9 cellular contexts compared by ENCODE assay signal in the genomic region with DNA sequence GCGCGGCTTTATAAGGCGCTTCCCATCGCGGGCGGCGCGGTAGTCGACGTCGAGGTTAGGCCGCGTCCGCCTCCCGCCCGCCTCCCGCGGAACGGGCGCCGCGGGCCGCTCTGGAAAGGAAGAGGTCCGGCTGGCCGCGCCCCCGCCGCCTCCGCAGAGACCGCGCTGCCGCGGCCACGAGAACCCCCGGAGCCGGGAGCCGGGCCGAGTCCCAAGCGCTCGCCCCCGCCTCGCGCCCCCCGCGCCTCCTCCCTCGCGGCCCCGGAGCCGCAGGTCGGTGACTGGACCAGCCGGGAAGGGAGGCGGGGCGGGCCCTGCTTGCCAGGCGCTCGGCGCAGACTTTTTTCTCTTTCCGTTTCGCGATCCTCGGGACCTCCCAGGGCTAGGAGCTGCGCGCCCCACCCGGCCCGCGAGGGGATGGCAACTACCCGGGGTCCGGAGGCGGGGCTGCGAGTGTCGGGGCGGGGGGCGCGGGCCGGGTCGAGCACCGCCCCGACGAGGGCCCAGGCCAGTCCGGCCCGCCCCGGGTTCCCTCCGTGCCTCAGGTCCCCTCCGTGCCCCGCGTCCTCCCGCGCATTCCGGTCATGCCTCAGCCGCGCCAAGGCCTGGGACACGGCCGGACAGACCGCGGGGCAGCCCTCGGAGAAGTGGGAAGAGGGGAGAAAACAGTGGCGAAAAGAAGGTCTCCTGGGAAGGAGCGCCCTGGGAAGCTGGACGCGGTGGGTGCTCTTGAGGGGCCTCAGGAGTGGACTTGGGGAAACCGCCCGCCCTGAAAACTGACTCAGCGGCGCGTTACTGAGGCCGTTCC. TPM values are rescaled to one million over a fixed set of nuclear protein-coding genes. Genes with fewer than 3 reads are reported as not detected.
DNase-seq lines count a peak whose midpoint lies in the region; ATAC-seq, FAIRE-seq and TF ChIP-seq lines count a peak whose summit lies in the region.
"Had no signal": no experiment of that assay in that cellular context is flagged by ENCODE, and none has a peak within 500 bp of the region (broad histone marks: within the 10 kb centered on the region; RNA-seq: fewer than 3 reads in every experiment).

No MANE protein-coding gene starts in this region.

- TF ChIP-seq POLR2A in transverse colon (IDR thresholded peaks at IDR 0.05): peak; percentile 31

- intact Hi-C loops in Right ventricle myocardium superior (cut with DNase I) (loop anchor here (5.0 kb wide), 1 partner anchor 75 kb away; no protein-coding TSS in a partner anchor), pancreas (cut with DNase I) (no loop called here), transverse colon (cut with DNase I; ENCODE audit: low total_unique reads) (no loop called here)

- peaks cover 64% of the 10 kb centered on the region for H3K27me3 Mint-ChIP-seq in CD4-positive, CD25-positive, alpha-beta regulatory T cell
- peaks cover 40% of the 10 kb centered on the region for H3K27me3 Mint-ChIP-seq in activated naive CD8-positive, alpha-beta T cell treated with anti-CD3 and anti-CD28 coated beads, Interleukin-2, amount 50 U/mL, for 24 hours

- in situ Hi-C loops in transverse colon (cut with MboI; ENCODE audit: low pct_ligation_motif_present in 1 of 4, low pct_unique_long_range_greater_than_20kb in 1 of 4, low sequenced_read_pairs in 3 of 4): no loop called here

- H3K27me3 ChIP-seq in CD4-positive, CD25-positive, alpha-beta regulatory T cell (ENCODE audit: control insufficient read depth, insufficient read depth, low read length): peaks cover 11% of the 10 kb centered on the region
- H3K27me3 ChIP-seq in pancreas (no peaks in the 10 kb centered on the region), transverse colon (peaks cover 16% of the 10 kb centered on the region)

- peak; percentile 36 to 52 (median 40) for DNase-seq in CD4-positive, CD25-positive, alpha-beta regulatory T cell
- peak; percentile 74 for DNase-seq in activated naive CD8-positive, alpha-beta T cell treated with anti-CD3 and anti-CD28 coated beads, Interleukin-2, amount 50 U/mL, for 24 hours
- peak; percentile 93 for DNase-seq in Right ventricle myocardium superior
- peak; percentile 83 to 91 (median 86) for DNase-seq in pancreas
- DNase-seq in transverse colon: peak; percentile 86

- H3K9me3 ChIP-seq in CD4-positive, CD25-positive, alpha-beta regulatory T cell (ENCODE audit: control insufficient read depth in 2 of 2, low read length in 2 of 2): no peaks in the 10 kb centered on the region
- H3K9me3 ChIP-seq in pancreas (no peaks in the 10 kb centered on the region), transverse colon (no peaks in the 10 kb centered on the region)

- FAIRE-seq in pancreas (lab: Jason Lieb, UNC): no peak
- FAIRE-seq: TTC549 had no signal

- H3K36me3 Mint-ChIP-seq in CD4-positive, CD25-positive, alpha-beta regulatory T cell: no peaks in the 10 kb centered on the region
- H3K36me3 Mint-ChIP-seq in activated naive CD8-positive, alpha-beta T cell treated with anti-CD3 and anti-CD28 coated beads, Interleukin-2, amount 50 U/mL, for 24 hours (ENCODE audit: low read depth): no peaks in the 10 kb centered on the region

- peak overlapping the region; percentile 65 to 74 (median 70) for H3K4me3 Mint-ChIP-seq in CD4-positive, CD25-positive, alpha-beta regulatory T cell
- H3K4me3 Mint-ChIP-seq in activated naive CD8-positive, alpha-beta T cell treated with anti-CD3 and anti-CD28 coated beads, Interleukin-2, amount 50 U/mL, for 24 hours: peak overlapping the region; percentile 52

- no peaks in the 10 kb centered on the region for H3K9me3 Mint-ChIP-seq in CD4-positive, CD25-positive, alpha-beta regulatory T cell
- H3K9me3 Mint-ChIP-seq in activated naive CD8-positive, alpha-beta T cell treated with anti-CD3 and anti-CD28 coated beads, Interleukin-2, amount 50 U/mL, for 24 hours: no peaks in the 10 kb centered on the region

- H3K4me1 ChIP-seq in CD4-positive, CD25-positive, alpha-beta regulatory T cell (ENCODE audit: control insufficient read depth, insufficient read depth, low read length, poor library complexity, severe bottlenecking): peaks cover 24% of the 10 kb centered on the region
- H3K4me1 ChIP-seq in pancreas: peaks cover 0 to 9% (median 5%) of the 10 kb centered on the region in 3 donors
- H3K4me1 ChIP-seq in transverse colon: peaks cover 0 to 51% (median 37%) of the 10 kb centered on the region in 4 donors

- no peak for TF ChIP-seq EP300 in transverse colon (IDR thresholded peaks at IDR 0.05; ENCODE audit: low read depth)

- no peak overlapping the region for H3K4me3 ChIP-seq in CD4-positive, CD25-positive, alpha-beta regulatory T cell (ENCODE audit: low read depth, low read length)
- H3K4me3 ChIP-seq in pancreas: peak overlapping the region; percentile 60 to 71 (median 67)
- peak overlapping the region; percentile 47 to 72 (median 60) for H3K4me3 ChIP-seq in transverse colon

- no peaks in the 10 kb centered on the region for H3K36me3 ChIP-seq in CD4-positive, CD25-positive, alpha-beta regulatory T cell (ENCODE audit: control insufficient read depth, insufficient read depth, low read length)
- H3K36me3 ChIP-seq in pancreas (no peaks in the 10 kb centered on the region), transverse colon (no peaks in the 10 kb centered on the region)

- TF ChIP-seq CTCF in pancreas (IDR thresholded peaks at IDR 0.05) (peak in 1 of 4 donors; percentile 16), transverse colon (IDR thresholded peaks at IDR 0.05) (peak; percentile 6 to 34 (median 24))

- WGBS in pancreas, 2 donors: 4 to 9% methylated on average over 65 to 105 of the region's 105 CpGs
- 7% methylated on average over 63 of the region's 105 CpGs; no CpG with 5 or more reads in 1 of the 2 donors for WGBS in transverse colon (ENCODE audit: low coverage in 1 of 2), 2 donors

- peak; percentile 64 to 70 for ATAC-seq in CD4-positive, CD25-positive, alpha-beta regulatory T cell (ENCODE audit: low read depth in 2 of 2)
- ATAC-seq in GM19372 (IDR thresholded peaks at IDR 0.05; ENCODE audit: low read depth, unreplicated experiment): peak; percentile 58
- ATAC-seq in HG03469 (IDR thresholded peaks at IDR 0.05; ENCODE audit: unreplicated experiment): peak; percentile 49
- peak; percentile 74 for ATAC-seq in SK-N-SH treated with all-trans-retinoic acid at 6 μM for 48 hours
- ATAC-seq in activated naive CD8-positive, alpha-beta T cell treated with anti-CD3 and anti-CD28 coated beads, Interleukin-2, amount 50 U/mL, for 24 hours: peak; percentile 66
- ATAC-seq in Right ventricle myocardium superior (ENCODE audit: poor library complexity): peak; percentile 82
- ATAC-seq in pancreas: peak; percentile 61 to 79 (median 64)

- H3K27ac ChIP-seq in CD4-positive, CD25-positive, alpha-beta regulatory T cell (ENCODE audit: insufficient read depth, low read length, poor library complexity, severe bottlenecking): no peak overlapping the region
- peak overlapping the region; percentile 83 to 97 (median 95) for H3K27ac ChIP-seq in pancreas
- H3K27ac ChIP-seq in transverse colon: peak overlapping the region; percentile 91 to 97 (median 92)

- no peak overlapping the region for H3K27ac Mint-ChIP-seq in CD4-positive, CD25-positive, alpha-beta regulatory T cell
- no peak overlapping the region for H3K27ac Mint-ChIP-seq in activated naive CD8-positive, alpha-beta T cell treated with anti-CD3 and anti-CD28 coated beads, Interleukin-2, amount 50 U/mL, for 24 hours

- H3K4me1 Mint-ChIP-seq in CD4-positive, CD25-positive, alpha-beta regulatory T cell: peaks cover 0 to 18% (median 4%) of the 10 kb centered on the region in 4 donors
- peaks cover 5% of the 10 kb centered on the region for H3K4me1 Mint-ChIP-seq in activated naive CD8-positive, alpha-beta T cell treated with anti-CD3 and anti-CD28 coated beads, Interleukin-2, amount 50 U/mL, for 24 hours

TF ChIP-seq in SK-N-SH treated with all-trans-retinoic acid at 6 μM for 48 hours, 23 proteins besides CTCF, POLR2A, EP300 and RAD21:
- TF ChIP-seq CSDC2 (CRISPR knock-in tag; IDR thresholded peaks at IDR 0.05) (0 out of 2 replicates have a peak, but pooled peaks have one; percentile 50), ESRRG (CRISPR knock-in tag; IDR thresholded peaks at IDR 0.05) (no peak)
- TF ChIP-seq, protein P1, sequence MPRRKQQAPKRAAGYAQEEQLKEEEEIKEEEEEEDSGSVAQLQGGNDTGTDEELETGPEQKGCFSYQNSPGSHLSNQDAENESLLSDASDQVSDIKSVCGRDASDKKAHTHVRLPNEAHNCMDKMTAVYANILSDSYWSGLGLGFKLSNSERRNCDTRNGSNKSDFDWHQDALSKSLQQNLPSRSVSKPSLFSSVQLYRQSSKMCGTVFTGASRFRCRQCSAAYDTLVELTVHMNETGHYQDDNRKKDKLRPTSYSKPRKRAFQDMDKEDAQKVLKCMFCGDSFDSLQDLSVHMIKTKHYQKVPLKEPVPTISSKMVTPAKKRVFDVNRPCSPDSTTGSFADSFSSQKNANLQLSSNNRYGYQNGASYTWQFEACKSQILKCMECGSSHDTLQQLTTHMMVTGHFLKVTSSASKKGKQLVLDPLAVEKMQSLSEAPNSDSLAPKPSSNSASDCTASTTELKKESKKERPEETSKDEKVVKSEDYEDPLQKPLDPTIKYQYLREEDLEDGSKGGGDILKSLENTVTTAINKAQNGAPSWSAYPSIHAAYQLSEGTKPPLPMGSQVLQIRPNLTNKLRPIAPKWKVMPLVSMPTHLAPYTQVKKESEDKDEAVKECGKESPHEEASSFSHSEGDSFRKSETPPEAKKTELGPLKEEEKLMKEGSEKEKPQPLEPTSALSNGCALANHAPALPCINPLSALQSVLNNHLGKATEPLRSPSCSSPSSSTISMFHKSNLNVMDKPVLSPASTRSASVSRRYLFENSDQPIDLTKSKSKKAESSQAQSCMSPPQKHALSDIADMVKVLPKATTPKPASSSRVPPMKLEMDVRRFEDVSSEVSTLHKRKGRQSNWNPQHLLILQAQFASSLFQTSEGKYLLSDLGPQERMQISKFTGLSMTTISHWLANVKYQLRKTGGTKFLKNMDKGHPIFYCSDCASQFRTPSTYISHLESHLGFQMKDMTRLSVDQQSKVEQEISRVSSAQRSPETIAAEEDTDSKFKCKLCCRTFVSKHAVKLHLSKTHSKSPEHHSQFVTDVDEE (CRISPR knock-in tag; IDR thresholded peaks at IDR 0.05): 0 out of 2 replicates have a peak, but pooled peaks have one; percentile 28

RNA-seq across cellular contexts. Expression of a gene that starts 0.4 kb away (rescaled TPM):
- total RNA-seq in CD4-positive, CD25-positive, alpha-beta regulatory T cell: 1.1 TPM
- polyA plus RNA-seq in CD4-positive, CD25-positive, alpha-beta regulatory T cell: not detected
- 24.3 TPM for total RNA-seq in Right ventricle myocardium superior
- total RNA-seq in pancreas: 10 to 100 TPM in 3 of 6 donors, 1 to 10 TPM in 3; 5.2 to 18.4 (median 9.6) TPM
- 10 to 100 TPM; 13.7 to 19.7 TPM for polyA plus RNA-seq in pancreas
- total RNA-seq in transverse colon: 10 to 100 TPM; 14.6 to 85.4 (median 44.3) TPM

Comparison
In these comparisons a context has a peak if more than half of its experiments do, and no peak if none do; other contexts are left out.
1. DNase-seq: peak in every context shown above with its lines; median percentile 93 in Right ventricle myocardium superior; 86 in transverse colon; 86 in pancreas; 74 in activated naive CD8-positive, alpha-beta T cell treated with anti-CD3 and anti-CD28 coated beads, Interleukin-2, amount 50 U/mL, for 24 hours; 40 in CD4-positive, CD25-positive, alpha-beta regulatory T cell.